ENCODE assay signal across 11 cellular contexts in the genomic region with DNA sequence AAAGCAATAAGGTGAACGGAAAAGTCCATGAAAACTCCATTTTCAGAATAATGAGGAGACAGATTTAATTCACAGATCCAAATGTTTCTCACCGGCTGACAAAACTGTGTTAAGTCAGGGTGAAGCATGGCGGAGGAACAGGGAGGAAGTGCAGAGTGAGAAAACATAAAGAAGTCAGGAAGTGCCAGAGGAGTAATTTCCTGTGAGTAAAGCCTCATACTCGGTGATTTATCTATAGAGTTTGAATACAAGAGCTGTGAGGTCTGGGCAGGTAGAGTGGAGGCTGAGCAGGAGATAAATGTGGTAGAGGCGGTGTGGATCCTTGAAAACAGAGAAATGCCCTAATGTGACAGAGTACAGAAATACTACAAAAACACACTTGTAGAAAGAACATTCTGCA. TPM values are rescaled to one million over a fixed set of nuclear protein-coding genes. Genes with fewer than 3 reads are reported as not detected.
DNase-seq lines count a peak whose midpoint lies in the region; ATAC-seq and TF ChIP-seq lines count a peak whose summit lies in the region.
"Had no signal": no experiment of that assay in that cellular context is flagged by ENCODE, and none has a peak within 500 bp of the region (broad histone marks: within the 10 kb centered on the region; RNA-seq: fewer than 3 reads in every experiment).

No MANE protein-coding gene starts in this region.

- H3K27me3 Mint-ChIP-seq in activated CD4-positive, alpha-beta memory T cell treated with anti-CD3 and anti-CD28 coated beads, Interleukin-2, amount 10 ng/mL, durations not matched to agents 7 days and 5 days = no peaks in the 10 kb centered on the region

- TF ChIP-seq EP300 in upper lobe of left lung (IDR thresholded peaks at IDR 0.05) = no peak

- intact Hi-C loops in left ventricle myocardium inferior (cut with micrococcal nuclease) = no loop called here

- H3K4me3 Mint-ChIP-seq in activated CD4-positive, alpha-beta memory T cell treated with anti-CD3 and anti-CD28 coated beads, Interleukin-2, amount 10 ng/mL, durations not matched to agents 7 days and 5 days = peak overlapping the region; percentile 70

- TF ChIP-seq POLR2A in erythroblast (IDR thresholded peaks at IDR 0.05; ENCODE audit: low read length) (no peak), upper lobe of left lung (IDR thresholded peaks at IDR 0.05) (no peak)

- no peak for DNase-seq in left ventricle myocardium inferior
- no peak for DNase-seq in right atrium auricular region (ENCODE audit: low spot score)
- peak; percentile 45 for DNase-seq in activated CD4-positive, alpha-beta memory T cell treated with anti-CD3 and anti-CD28 coated beads, Interleukin-2, amount 10 ng/mL, durations not matched to agents 7 days and 5 days
- peak; percentile 26 to 28 for DNase-seq in erythroblast (lab: John Stamatoyannopoulos, UW)
- peak in 1 of 2 donors; percentile 26 for DNase-seq in upper lobe of left lung
- DNase-seq in D341Med (ENCODE audit: low spot score) = no peak
- DNase-seq: C1 segment of cervical spinal cord had no signal

- peaks cover 74% of the 10 kb centered on the region for H3K36me3 Mint-ChIP-seq in activated CD4-positive, alpha-beta memory T cell treated with anti-CD3 and anti-CD28 coated beads, Interleukin-2, amount 10 ng/mL, durations not matched to agents 7 days and 5 days (ENCODE audit: low read depth)

- H3K4me3 ChIP-seq in left ventricle myocardium inferior (peak overlapping the region; percentile 33), right atrium auricular region (no peak overlapping the region), upper lobe of left lung (no peak overlapping the region)

- WGBS in upper lobe of left lung, 2 donors = 45 to 46% methylated on average over 5 of the region's 5 CpGs

- H3K4me1 ChIP-seq in left ventricle myocardium inferior (peaks cover 42% of the 10 kb centered on the region), right atrium auricular region (peaks cover 0 to 9% of the 10 kb centered on the region in 2 donors), upper lobe of left lung (peaks cover 10 to 29% (median 17%) of the 10 kb centered on the region in 4 donors)

- POLR2A ChIA-PET in activated CD4-positive, alpha-beta memory T cell treated with anti-CD3 and anti-CD28 coated beads, Interleukin-2, amount 10 ng/mL, durations not matched to agents 7 days and 5 days (lab: Charles Lee) = interaction anchor here (1.8 to 4.8 kb wide), 2 partner anchors 13 to 40 kb away, joined by 13 to 69 read pairs; a partner anchor contains a TSS

- no peak for ATAC-seq in upper lobe of left lung (ENCODE audit: low FRiP score in 2 of 2)
- no peak for ATAC-seq in HG03565 (IDR thresholded peaks at IDR 0.05; ENCODE audit: unreplicated experiment)
- no peak for ATAC-seq in HG02610 (IDR thresholded peaks at IDR 0.05; ENCODE audit: unreplicated experiment)

- TF ChIP-seq CTCF in left ventricle myocardium inferior (IDR thresholded peaks at IDR 0.05; ENCODE audit: borderline replicate concordance) (no peak), right atrium auricular region (IDR thresholded peaks at IDR 0.05) (no peak), upper lobe of left lung (IDR thresholded peaks at IDR 0.05) (no peak)

- peak overlapping the region; percentile 53 for H3K27ac ChIP-seq in left ventricle myocardium inferior (replicated peaks)
- H3K27ac ChIP-seq in right atrium auricular region = peak overlapping the region in 1 of 2 donors; percentile 16
- peak overlapping the region; percentile 33 to 66 (median 52) for H3K27ac ChIP-seq in upper lobe of left lung

- peaks cover 58% of the 10 kb centered on the region for H3K4me1 Mint-ChIP-seq in activated CD4-positive, alpha-beta memory T cell treated with anti-CD3 and anti-CD28 coated beads, Interleukin-2, amount 10 ng/mL, durations not matched to agents 7 days and 5 days

- H3K27me3 ChIP-seq in left ventricle myocardium inferior (ENCODE audit: low read depth) = no peaks in the 10 kb centered on the region
- no peaks in the 10 kb centered on the region for H3K27me3 ChIP-seq in right atrium auricular region
- H3K27me3 ChIP-seq in upper lobe of left lung = no peaks in the 10 kb centered on the region

- H3K9me3 Mint-ChIP-seq in activated CD4-positive, alpha-beta memory T cell treated with anti-CD3 and anti-CD28 coated beads, Interleukin-2, amount 10 ng/mL, durations not matched to agents 7 days and 5 days = no peaks in the 10 kb centered on the region

- H3K9me3 ChIP-seq in left ventricle myocardium inferior (replicated peaks) (no peaks in the 10 kb centered on the region), right atrium auricular region (no peaks in the 10 kb centered on the region), upper lobe of left lung (no peaks in the 10 kb centered on the region)

- H3K36me3 ChIP-seq in left ventricle myocardium inferior (peaks cover 60% of the 10 kb centered on the region), right atrium auricular region (peaks cover 22% of the 10 kb centered on the region), upper lobe of left lung (peaks cover 8 to 39% (median 15%) of the 10 kb centered on the region in 4 donors)

- peak overlapping the region; percentile 80 for H3K27ac Mint-ChIP-seq in activated CD4-positive, alpha-beta memory T cell treated with anti-CD3 and anti-CD28 coated beads, Interleukin-2, amount 10 ng/mL, durations not matched to agents 7 days and 5 days

- CTCF ChIA-PET in activated CD4-positive, alpha-beta memory T cell treated with anti-CD3 and anti-CD28 coated beads, Interleukin-2, amount 10 ng/mL, durations not matched to agents 7 days and 5 days (lab: Charles Lee) = interaction anchor here (0.9 to 3.2 kb wide), 5 partner anchors 9 to 134 kb away, joined by 3 to 29 read pairs (median 7); a partner anchor contains a TSS

RNA-seq across cellular contexts. Expression of a gene that starts 11.4 kb away (rescaled TPM):
- total RNA-seq in left ventricle myocardium inferior (33.3 TPM), right atrium auricular region (10 to 100 TPM; 19.7 to 21.2 TPM), upper lobe of left lung (100 to 1,000 TPM in 1 of 6 donors, 10 to 100 TPM in 5; 35.1 to 138 (median 77.8) TPM)
- 100 to 1,000 TPM; 247 to 253 TPM for total RNA-seq in activated CD4-positive, alpha-beta memory T cell treated with anti-CD3 and anti-CD28 coated beads, Interleukin-2, amount 10 ng/mL, durations not matched to agents 7 days and 5 days

RNA-seq across cellular contexts. Expression of a gene that starts 25.6 kb away (rescaled TPM):
- total RNA-seq in left ventricle myocardium inferior (0.55 TPM), right atrium auricular region (under 1 TPM; 0.24 to 0.33 TPM), upper lobe of left lung (1 to 10 TPM; 1.0 to 4.5 (median 1.2) TPM)
- total RNA-seq in activated CD4-positive, alpha-beta memory T cell treated with anti-CD3 and anti-CD28 coated beads, Interleukin-2, amount 10 ng/mL, durations not matched to agents 7 days and 5 days = under 1 TPM; 0.15 to 0.20 TPM
- total RNA-seq: fibroblast of lung, LHCN-M2 had no signal

Comparison
In these comparisons a context has a peak if more than half of its experiments do, and no peak if none do; other contexts are left out.
1. DNase-seq: peak in activated CD4-positive, alpha-beta memory T cell treated with anti-CD3 and anti-CD28 coated beads, Interleukin-2, amount 10 ng/mL, durations not matched to agents 7 days and 5 days (single experiment) and erythroblast (2 of 2); none in left ventricle myocardium inferior (single experiment), right atrium auricular region (single experiment) and D341Med (single experiment).